In the genomic region with DNA sequence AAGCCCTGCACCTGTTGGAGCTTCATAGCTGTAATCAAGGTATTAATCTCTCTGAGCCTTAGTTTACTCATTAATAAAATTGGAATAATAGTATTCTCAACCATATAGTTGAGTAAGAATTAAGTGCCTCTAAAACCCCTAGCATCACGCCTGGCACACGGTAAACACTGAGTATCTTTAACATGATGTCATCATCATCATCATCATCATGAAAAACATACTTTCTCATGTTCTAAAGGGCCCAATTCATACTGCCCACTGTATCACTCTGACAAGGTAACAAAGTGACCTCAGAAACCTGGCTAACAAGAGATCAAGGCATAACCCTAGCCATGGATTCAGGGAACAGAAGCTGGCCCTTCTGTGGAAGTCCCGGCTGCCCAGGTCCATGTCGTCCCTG, we compare ENCODE assay signal across 8 cellular contexts.
"Had no signal": no experiment of that assay in that cellular context is flagged by ENCODE, and none has a peak within 500 bp of the region (broad histone marks: within the 10 kb centered on the region; RNA-seq: fewer than 3 reads in every experiment).

No MANE protein-coding gene starts in this region.

- H3K4me2 ChIP-seq: GM23338 had no signal

- DNase-seq: H9, HCEC 1CT, IMR-90, KBM-7 had no signal

- H2AFZ ChIP-seq: GM23338 had no signal

- ATAC-seq: GM23338 had no signal

- FAIRE-seq: H1, H54 had no signal

- H3K4me3 ChIP-seq: GM23338 had no signal

- H3K27ac ChIP-seq: HL-60 had no signal
